Comparison of ENCODE assay signal across 20 cellular contexts in genomic region chr1:200022239-200022804, GRCh38. TPM values are rescaled to one million over a fixed set of nuclear protein-coding genes. Genes with fewer than 3 reads are reported as not detected.
DNase-seq lines count a peak whose midpoint lies in the region; ATAC-seq, FAIRE-seq and TF ChIP-seq lines count a peak whose summit lies in the region.
"Had no signal": no experiment of that assay in that cellular context is flagged by ENCODE, and none has a peak within 500 bp of the region (broad histone marks: within the 10 kb centered on the region; RNA-seq: fewer than 3 reads in every experiment).

No MANE protein-coding gene starts in this region.

- H3K27ac Mint-ChIP-seq in Calu3 (ENCODE audit: unreplicated experiment): peak overlapping the region; percentile 97

- TF ChIP-seq CTCF in Calu3 (IDR thresholded peaks at IDR 0.05; ENCODE audit: unreplicated experiment): no peak
- TF ChIP-seq CTCF in WERI-Rb-1 (IDR thresholded peaks at IDR 0.05; ENCODE audit: low read depth, low read length): no peak

- FAIRE-seq in small intestine (lab: Jason Lieb, UNC): no peak
- FAIRE-seq: D721Med, H54, HTR-8/SVneo had no signal

- H3K4me3 ChIP-seq in WERI-Rb-1 (ENCODE audit: low read depth, low read length) (no peak overlapping the region), small intestine (ENCODE audit: low read depth in 1 of 2, low read length in 2 of 2) (no peak overlapping the region)

- H3K4me1 ChIP-seq in small intestine (ENCODE audit: control insufficient read depth in 2 of 2, insufficient read depth in 1 of 2, low read depth in 1 of 2, low read length in 1 of 2): no peaks in the 10 kb centered on the region

- intact Hi-C loops in Calu3 (cut with micrococcal nuclease; ENCODE audit: unreplicated experiment): loop anchor here (5.0 kb wide), 2 partner anchors 110 to 335 kb away; no protein-coding TSS in a partner anchor

- DNase-seq in Calu3 (peak; percentile 35), WERI-Rb-1 (peak; percentile 4), left lobe of liver (ENCODE audit: low spot score) (peak; percentile 71), small intestine (peak; percentile 76), NCI-H1694 (lab: John Stamatoyannopoulos, UW) (no peak)
- DNase-seq: ACHN, KBM-7, MV-4-11, NCI-H1105, NCI-H2029 treated with DMSO at 0.1 percent for 48 hours, NCI-H2227 treated with DMSO at 0.1 percent for 48 hours, NCI-H526 treated with DMSO at 0.1 percent for 48 hours, SHP77 treated with DMSO at 0.1 percent for 48 hours had no signal

- peaks cover 43% of the 10 kb centered on the region for H3K4me1 Mint-ChIP-seq in Calu3 (ENCODE audit: low read depth, unreplicated experiment)

- H3K27me3 ChIP-seq in WERI-Rb-1 (ENCODE audit: insufficient read depth, low read depth, severe bottlenecking) (no peaks in the 10 kb centered on the region), small intestine (ENCODE audit: control insufficient read depth in 2 of 2, insufficient read depth in 2 of 2, low read length in 2 of 2) (no peaks in the 10 kb centered on the region)

- 17 to 53% (median 33%) methylated on average over 4 of the region's 4 CpGs for whole genome bisulfite sequencing in small intestine, 3 donors

- no peaks in the 10 kb centered on the region for H3K27me3 Mint-ChIP-seq in Calu3 (ENCODE audit: unreplicated experiment)

- no peak overlapping the region for H3K4me3 Mint-ChIP-seq in Calu3 (ENCODE audit: low read depth, unreplicated experiment)

- no peaks in the 10 kb centered on the region for H3K9me3 ChIP-seq in WERI-Rb-1 (ENCODE audit: severe bottlenecking)
- no peaks in the 10 kb centered on the region for H3K9me3 ChIP-seq in small intestine (ENCODE audit: control insufficient read depth, low read depth)

- H3K9me3 Mint-ChIP-seq in Calu3 (ENCODE audit: low read depth, unreplicated experiment): no peaks in the 10 kb centered on the region

- BruUV-seq in Calu3 (replicated peaks; lab: Mats Ljungman, UMichigan): no TSS peak

- H3K36me3 Mint-ChIP-seq in Calu3 (ENCODE audit: insufficient read depth, unreplicated experiment): peaks cover 20% of the 10 kb centered on the region

- H3K27ac ChIP-seq in WERI-Rb-1 (no peak overlapping the region), small intestine (ENCODE audit: low read depth in 1 of 2, low read length in 1 of 2) (no peak overlapping the region)

- CTCF ChIA-PET in Calu3 (lab: Charles Lee): interaction anchor here (0.7 kb wide), 1 partner anchor 11 kb away, joined by 3 read pairs; no protein-coding TSS in a partner anchor

- H3K36me3 ChIP-seq in WERI-Rb-1 (no peaks in the 10 kb centered on the region), small intestine (ENCODE audit: control insufficient read depth in 2 of 2, insufficient read depth in 2 of 2, low read length in 2 of 2) (no peaks in the 10 kb centered on the region)

- peak; percentile 60 for ATAC-seq in left lobe of liver
- ATAC-seq in HG03442 (IDR thresholded peaks at IDR 0.05; ENCODE audit: unreplicated experiment): no peak
- ATAC-seq in HG03135 (IDR thresholded peaks at IDR 0.05; ENCODE audit: unreplicated experiment): no peak
- ATAC-seq: Panc1 had no signal

RNA-seq across cellular contexts. Expression of gene NR5A2, which starts 5.2 kb away (rescaled TPM):
- total RNA-seq in Calu3 (2022): 6.9 and 9.5 TPM in 2 replicates
- total RNA-seq in left lobe of liver: 27.9 TPM
- polyA plus RNA-seq in small intestine: 10 to 100 TPM; 14.1 to 21.5 (median 16.1) TPM
- total RNA-seq: LHCN-M2 had no signal
